ENCODE assay signal across 8 cellular contexts in genomic region chr17:80859004-80859941, GRCh38.
DNase-seq lines count a peak whose midpoint lies in the region; ATAC-seq and TF ChIP-seq lines count a peak whose summit lies in the region.

No MANE protein-coding gene starts in this region.

- peak overlapping the region in 2 of 5 donors; percentile 57 to 60 for H3K27ac ChIP-seq in stomach

- TF ChIP-seq CTCF in natural killer cell (IDR thresholded peaks at IDR 0.05) (no peak), stomach (IDR thresholded peaks at IDR 0.05) (no peak)

- H3K27me3 Mint-ChIP-seq in natural killer cell treated with Interleukin-12 subunit alpha and Interleukin-12 subunit beta and Interleukin-15 and Interleukin-18, amount 100 ng/mL, for 72 hours: no peaks in the 10 kb centered on the region
- H3K27me3 Mint-ChIP-seq in natural killer cell (ENCODE audit: low read depth in 2 of 2): no peaks in the 10 kb centered on the region

- H3K4me3 ChIP-seq in stomach: no peak overlapping the region

- WGBS in stomach, 5 donors: 56 to 66% (median 61%) methylated on average over 35 to 40 of the region's 40 CpGs

- no peak for ATAC-seq in natural killer cell treated with Interleukin-12 subunit alpha and Interleukin-12 subunit beta and Interleukin-15 and Interleukin-18, amount 100 ng/mL, for 72 hours
- ATAC-seq in natural killer cell (no peak), GM19397 (IDR thresholded peaks at IDR 0.05; ENCODE audit: unreplicated experiment) (no peak), GM18498 (IDR thresholded peaks at IDR 0.05; ENCODE audit: unreplicated experiment) (no peak), GM21619 (IDR thresholded peaks at IDR 0.05; ENCODE audit: unreplicated experiment) (no peak)

- no peaks in the 10 kb centered on the region for H3K9me3 Mint-ChIP-seq in natural killer cell treated with Interleukin-12 subunit alpha and Interleukin-12 subunit beta and Interleukin-15 and Interleukin-18, amount 100 ng/mL, for 72 hours
- no peaks in the 10 kb centered on the region for H3K9me3 Mint-ChIP-seq in natural killer cell

- H3K36me3 Mint-ChIP-seq in natural killer cell treated with Interleukin-12 subunit alpha and Interleukin-12 subunit beta and Interleukin-15 and Interleukin-18, amount 100 ng/mL, for 72 hours: peaks cover 4% of the 10 kb centered on the region
- H3K36me3 Mint-ChIP-seq in natural killer cell: no peaks in the 10 kb centered on the region

- H3K27ac Mint-ChIP-seq in natural killer cell treated with Interleukin-12 subunit alpha and Interleukin-12 subunit beta and Interleukin-15 and Interleukin-18, amount 100 ng/mL, for 72 hours: peak overlapping the region; percentile 99 to 100
- peak overlapping the region in 1 of 2 donors; percentile 88 for H3K27ac Mint-ChIP-seq in natural killer cell

- intact Hi-C loops in natural killer cell (cut with micrococcal nuclease): no loop called here
- intact Hi-C loops in stomach (cut with DNase I; ENCODE audit: low total_unique reads): no loop called here

- TF ChIP-seq POLR2A in stomach (IDR thresholded peaks at IDR 0.05): no peak

- no peak for DNase-seq in natural killer cell treated with Interleukin-12 subunit alpha and Interleukin-12 subunit beta and Interleukin-15 and Interleukin-18, amount 100 ng/mL, for 72 hours (ENCODE audit: low spot score)
- DNase-seq in natural killer cell (no peak), amygdala (lab: John Stamatoyannopoulos, UW) (peak in 43 of 56 donors; percentile 15 to 95 (median 55)), hippocampal formation (lab: John Stamatoyannopoulos, UW) (peak; percentile 8 to 53), stomach (peak; percentile 75)

- H3K36me3 ChIP-seq in stomach: peaks cover 0 to 44% (median 42%) of the 10 kb centered on the region in 4 donors

- H3K4me1 ChIP-seq in stomach: peaks cover 12 to 45% (median 17%) of the 10 kb centered on the region in 4 donors

- no peaks in the 10 kb centered on the region for H3K9me3 ChIP-seq in stomach

- no peaks in the 10 kb centered on the region for H3K27me3 ChIP-seq in stomach

- no peak for TF ChIP-seq EP300 in stomach (IDR thresholded peaks at IDR 0.05)

- H3K4me1 Mint-ChIP-seq in natural killer cell treated with Interleukin-12 subunit alpha and Interleukin-12 subunit beta and Interleukin-15 and Interleukin-18, amount 100 ng/mL, for 72 hours (ENCODE audit: low read depth in 2 of 2): peaks cover 61 to 66% of the 10 kb centered on the region in 2 donors
- peaks cover 22 to 34% of the 10 kb centered on the region in 2 donors for H3K4me1 Mint-ChIP-seq in natural killer cell

- H3K4me3 Mint-ChIP-seq in natural killer cell treated with Interleukin-12 subunit alpha and Interleukin-12 subunit beta and Interleukin-15 and Interleukin-18, amount 100 ng/mL, for 72 hours: no peak overlapping the region
- no peak overlapping the region for H3K4me3 Mint-ChIP-seq in natural killer cell

Comparison
In these comparisons a context has a peak if more than half of its experiments do, and no peak if none do; other contexts are left out.
1. DNase-seq: peak in amygdala (43 of 56), hippocampal formation (2 of 2) and stomach (single experiment); none in natural killer cell treated with Interleukin-12 subunit alpha and Interleukin-12 subunit beta and Interleukin-15 and Interleukin-18, amount 100 ng/mL, for 72 hours (single experiment) and natural killer cell (single experiment).